Comparison of ENCODE assay signal across 10 cellular contexts in genomic region chr6:41976794-41977484, GRCh38.
DNase-seq lines count a peak whose midpoint lies in the region; ATAC-seq, FAIRE-seq and TF ChIP-seq lines count a peak whose summit lies in the region.
"Had no signal": no experiment of that assay in that cellular context is flagged by ENCODE, and none has a peak within 500 bp of the region (broad histone marks: within the 10 kb centered on the region; RNA-seq: fewer than 3 reads in every experiment).

No MANE protein-coding gene starts in this region.

- TF ChIP-seq CTCF in RWPE2 (IDR thresholded peaks at IDR 0.05; ENCODE audit: poor library complexity, severe bottlenecking) (no peak), choroid plexus epithelial cell (conservative IDR thresholded peaks at IDR 0.05; ENCODE audit: low read depth, low read length) (no peak), D721Med (IDR thresholded peaks at IDR 0.05; ENCODE audit: insufficient read depth, missing control alignments) (no peak)

- DNase-seq in activated CD4-positive, CD25-positive, alpha-beta regulatory T cell treated with anti-CD3 and anti-CD28 coated beads, Interleukin-2, amount 50 U/mL, for 72 hours = no peak
- DNase-seq in RWPE2 (ENCODE audit: low spot score) (no peak), choroid plexus epithelial cell (ENCODE audit: low read depth) (peak; percentile 91), D721Med (ENCODE audit: insufficient read length, low spot score) (no peak), SW480 (ENCODE audit: low spot score) (no peak)
- peak; percentile 67 for DNase-seq in stimulated activated CD4-positive, alpha-beta T cell treated with anti-CD3 and anti-CD28 coated beads, Interleukin-4, amount 100 ng/mL, for 24 hours
- DNase-seq: NCI-H774 had no signal

- no peaks in the 10 kb centered on the region for H3K4me1 ChIP-seq in RWPE2 (ENCODE audit: insufficient read depth, poor library complexity, severe bottlenecking)

- H3K27me3 ChIP-seq in RWPE2 (ENCODE audit: insufficient read depth, poor library complexity, severe bottlenecking) = no peaks in the 10 kb centered on the region

- FAIRE-seq in D721Med (lab: Jason Lieb, UNC) = no peak
- FAIRE-seq: A204.1 had no signal

- H3K4me3 ChIP-seq in RWPE2 (ENCODE audit: severe bottlenecking) (no peak overlapping the region), choroid plexus epithelial cell (ENCODE audit: low read depth, low read length) (no peak overlapping the region)

- peak; percentile 94 to 97 for ATAC-seq in activated CD4-positive, CD25-positive, alpha-beta regulatory T cell treated with anti-CD3 and anti-CD28 coated beads, Interleukin-2, amount 50 U/mL, for 24 hours
- peak; percentile 84 for ATAC-seq in RWPE2 (ENCODE audit: low read depth)
- no peak for ATAC-seq in GM21825 (IDR thresholded peaks at IDR 0.05; ENCODE audit: unreplicated experiment)

- no peak overlapping the region for H3K27ac ChIP-seq in RWPE2 (ENCODE audit: poor library complexity, severe bottlenecking)

- no peaks in the 10 kb centered on the region for H3K36me3 ChIP-seq in RWPE2 (ENCODE audit: low read depth)

- H3K9me3 ChIP-seq in RWPE2 (ENCODE audit: severe bottlenecking) = no peaks in the 10 kb centered on the region

Comparison
In these comparisons a context has a peak if more than half of its experiments do, and no peak if none do; other contexts are left out.
1. DNase-seq: peak in choroid plexus epithelial cell (single experiment) and stimulated activated CD4-positive, alpha-beta T cell treated with anti-CD3 and anti-CD28 coated beads, Interleukin-4, amount 100 ng/mL, for 24 hours (single experiment); none in activated CD4-positive, CD25-positive, alpha-beta regulatory T cell treated with anti-CD3 and anti-CD28 coated beads, Interleukin-2, amount 50 U/mL, for 72 hours (single experiment), RWPE2 (single experiment), D721Med (single experiment) and SW480 (single experiment).